In genomic region chr3:114764056-114764492, GRCh38 we compare ENCODE assay signal across 16 cellular contexts.
A peak's percentile ranks its signal among the peaks of the same experiment; 100 is the strongest.
DNase-seq lines count a peak whose midpoint lies in the region; ATAC-seq, FAIRE-seq and TF ChIP-seq lines count a peak whose summit lies in the region.
"Had no signal": no experiment of that assay in that cellular context is flagged by ENCODE, and none has a peak within 500 bp of the region (broad histone marks: within the 10 kb centered on the region; RNA-seq: fewer than 3 reads in every experiment).

No MANE protein-coding gene starts in this region.

- H3K79me2 ChIP-seq in DND-41 (ENCODE audit: insufficient read depth, low read length) = no peaks in the 10 kb centered on the region

- CTCF ChIA-PET in WTC11 (lab: Charles Lee) = no interaction called here

- no peak for FAIRE-seq in bronchial epithelial cell (lab: Jason Lieb, UNC)

- H3K36me3 ChIP-seq in DND-41 (ENCODE audit: insufficient read depth, low read length) (no peaks in the 10 kb centered on the region), bronchial epithelial cell (ENCODE audit: control insufficient read depth, insufficient read depth, low read length) (no peaks in the 10 kb centered on the region)
- H3K36me3 ChIP-seq: BLaER1, prostate gland, thoracic aorta had no signal

- no peaks in the 10 kb centered on the region for H3K36me3 Mint-ChIP-seq in WTC11

- H3K4me1 ChIP-seq in DND-41 (ENCODE audit: insufficient read depth, low read length) = no peaks in the 10 kb centered on the region
- H3K4me1 ChIP-seq: BLaER1, prostate gland had no signal

- peak; percentile 20 for DNase-seq in DND-41
- peak; percentile 21 for DNase-seq in HT-29 (ENCODE audit: low spot score)
- DNase-seq in bronchial epithelial cell (ENCODE audit: low read depth) = peak; percentile 25
- peak; percentile 72 for DNase-seq in left lobe of liver (ENCODE audit: low spot score)
- DNase-seq in KG1 (lab: John Stamatoyannopoulos, UW) = no peak
- no peak for DNase-seq in WTC11 (ENCODE audit: low spot score)
- DNase-seq: activated CD4-positive, alpha-beta T cell treated with anti-CD3 and anti-CD28 coated beads, Interleukin-2, amount 50 U/mL, for 4 hours; body of pancreas; endodermal cell; SIG-M5 had no signal

- H3K4me3 ChIP-seq in DND-41 (ENCODE audit: low read depth in 1 of 2, low read length in 2 of 2) (no peak overlapping the region), bronchial epithelial cell (ENCODE audit: low read depth, low read length) (no peak overlapping the region)
- H3K4me3 ChIP-seq: BLaER1, body of pancreas, prostate gland, thoracic aorta had no signal

- POLR2A ChIA-PET in WTC11 (lab: Charles Lee) = no interaction called here

- TF ChIP-seq CTCF in DND-41 (IDR thresholded peaks at IDR 0.05; ENCODE audit: borderline replicate concordance, extremely low read depth, low read length, poor library complexity, severe bottlenecking) = no peak
- no peak for TF ChIP-seq CTCF in bronchial epithelial cell (IDR thresholded peaks at IDR 0.05; ENCODE audit: insufficient read depth, low read length, severe bottlenecking)
- no peak for TF ChIP-seq CTCF in WTC11 (IDR thresholded peaks at IDR 0.05)

- H3K27ac Mint-ChIP-seq in WTC11 = no peak overlapping the region
- H3K27ac Mint-ChIP-seq: activated T-helper 17 cell treated with anti-CD3 and anti-CD28 coated beads, Interleukin-2, amount 50 U/mL, for 72 hours; endodermal cell had no signal

- no peak overlapping the region for H3K4me2 ChIP-seq in DND-41 (ENCODE audit: insufficient read depth, low read length)
- H3K4me2 ChIP-seq: BLaER1 had no signal

- no peak overlapping the region for H3K9ac ChIP-seq in DND-41 (ENCODE audit: low read depth, low read length)
- H3K9ac ChIP-seq: BLaER1 had no signal

- H2AFZ ChIP-seq in DND-41 (ENCODE audit: low read depth, low read length) = no peak overlapping the region

- H3K27me3 Mint-ChIP-seq in WTC11 (ENCODE audit: low read depth) = no peaks in the 10 kb centered on the region
- H3K27me3 Mint-ChIP-seq: activated T-helper 17 cell treated with anti-CD3 and anti-CD28 coated beads, Interleukin-2, amount 50 U/mL, for 72 hours had no signal

- peaks cover 3% of the 10 kb centered on the region; the same call in 1 of the 2 replicates for H4K20me1 ChIP-seq in DND-41 (ENCODE audit: insufficient read depth, low read length)
- H4K20me1 ChIP-seq: BLaER1 had no signal

- no peaks in the 10 kb centered on the region for H3K9me3 Mint-ChIP-seq in WTC11
- H3K9me3 Mint-ChIP-seq: activated T-helper 17 cell treated with anti-CD3 and anti-CD28 coated beads, Interleukin-2, amount 50 U/mL, for 72 hours; endodermal cell had no signal

- H3K27ac ChIP-seq in DND-41 (ENCODE audit: low read length) = no peak overlapping the region
- H3K27ac ChIP-seq: BLaER1, body of pancreas, prostate gland, thoracic aorta had no signal

- H3K27me3 ChIP-seq in DND-41 (ENCODE audit: insufficient read depth, low read length, poor library complexity) = no peaks in the 10 kb centered on the region
- H3K27me3 ChIP-seq in bronchial epithelial cell (ENCODE audit: control insufficient read depth, insufficient read depth, low read length) = no peaks in the 10 kb centered on the region
- H3K27me3 ChIP-seq: BLaER1, body of pancreas had no signal

- H3K9me3 ChIP-seq in DND-41 (ENCODE audit: insufficient read depth, low read length, severe bottlenecking) = no peaks in the 10 kb centered on the region
- H3K9me3 ChIP-seq: BLaER1, body of pancreas, prostate gland, thoracic aorta had no signal

- H3K4me3 Mint-ChIP-seq in WTC11 = no peak overlapping the region
- H3K4me3 Mint-ChIP-seq: activated T-helper 17 cell treated with anti-CD3 and anti-CD28 coated beads, Interleukin-2, amount 50 U/mL, for 72 hours; endodermal cell had no signal

- ATAC-seq in DND-41 (ENCODE audit: insufficient read depth, low read depth) (0 out of 3 replicates have a peak, but pooled peaks have one; percentile 44), left lobe of liver (peak; percentile 91), GM21367 (IDR thresholded peaks at IDR 0.05; ENCODE audit: unreplicated experiment) (no peak), GM19328 (IDR thresholded peaks at IDR 0.05; ENCODE audit: unreplicated experiment) (no peak), WTC11 (no peak)
- ATAC-seq: activated T-helper 17 cell treated with anti-CD3 and anti-CD28 coated beads, Interleukin-2, amount 50 U/mL, for 72 hours; body of pancreas had no signal

- no peaks in the 10 kb centered on the region for H3K4me1 Mint-ChIP-seq in WTC11
- H3K4me1 Mint-ChIP-seq: activated T-helper 17 cell treated with anti-CD3 and anti-CD28 coated beads, Interleukin-2, amount 50 U/mL, for 72 hours; endodermal cell had no signal

TF ChIP-seq in WTC11, 78 proteins besides CTCF, POLR2A, EP300 and RAD21 (continues in another document):
- TF ChIP-seq USF1 (CRISPR knock-in tag; IDR thresholded peaks at IDR 0.05) (no peak), ZNF423 (CRISPR knock-in tag; IDR thresholded peaks at IDR 0.05) (no peak), PRDM15 (CRISPR knock-in tag; IDR thresholded peaks at IDR 0.05) (no peak), ZSCAN18 (CRISPR knock-in tag; IDR thresholded peaks at IDR 0.05) (no peak), ATF1 (CRISPR knock-in tag; IDR thresholded peaks at IDR 0.05) (no peak), FOXJ3 (CRISPR knock-in tag; IDR thresholded peaks at IDR 0.05; ENCODE audit: borderline replicate concordance) (no peak), RORB (CRISPR knock-in tag; IDR thresholded peaks at IDR 0.05) (no peak), E2F5 (CRISPR knock-in tag; IDR thresholded peaks at IDR 0.05) (no peak), NFATC4 (CRISPR knock-in tag; IDR thresholded peaks at IDR 0.05) (no peak), ZMAT4 (CRISPR knock-in tag; IDR thresholded peaks at IDR 0.05) (no peak), IRF2 (CRISPR knock-in tag; IDR thresholded peaks at IDR 0.05; ENCODE audit: borderline replicate concordance, low read depth) (no peak), GTF2I (CRISPR knock-in tag; conservative IDR thresholded peaks at IDR 0.05) (no peak), ZNF317 (CRISPR knock-in tag; IDR thresholded peaks at IDR 0.05; ENCODE audit: borderline replicate concordance, low read depth) (no peak), SOX15 (CRISPR knock-in tag; IDR thresholded peaks at IDR 0.05) (no peak), GABPB1 (CRISPR knock-in tag; IDR thresholded peaks at IDR 0.05) (no peak), NR3C1 (CRISPR knock-in tag; conservative IDR thresholded peaks at IDR 0.05; ENCODE audit: low read depth) (no peak)

Comparison
In these comparisons a context has a peak if more than half of its experiments do, and no peak if none do; other contexts are left out.
1. ATAC-seq: peak in DND-41 (single experiment) and left lobe of liver (single experiment); none in GM21367 (single experiment), GM19328 (single experiment) and WTC11 (single experiment).
2. DNase-seq: peak in DND-41 (single experiment), HT-29 (single experiment), bronchial epithelial cell (single experiment) and left lobe of liver (single experiment); none in KG1 (single experiment) and WTC11 (single experiment).